ENCODE assay signal across 15 cellular contexts in genomic region chr2:120565929-120566328, GRCh38.
"Had no signal": no experiment of that assay in that cellular context is flagged by ENCODE, and none has a peak within 500 bp of the region (broad histone marks: within the 10 kb centered on the region; RNA-seq: fewer than 3 reads in every experiment).

No MANE protein-coding gene starts in this region.

- H3K27me3 ChIP-seq: breast epithelium, gastroesophageal sphincter, right lobe of liver had no signal

- H3K36me3 Mint-ChIP-seq: activated naive CD8-positive, alpha-beta T cell treated with anti-CD3 and anti-CD28 coated beads for 36 hours; natural killer cell treated with Interleukin-12 subunit alpha and Interleukin-12 subunit beta and Interleukin-15 and Interleukin-18, amount 100 ng/mL, for 72 hours; T-cell had no signal

- H3K4me1 ChIP-seq: breast epithelium had no signal

- H3K36me3 ChIP-seq: breast epithelium, gastroesophageal sphincter, right lobe of liver had no signal

- H3K4me3 Mint-ChIP-seq: activated CD4-positive, alpha-beta T cell treated with anti-CD3 and anti-CD28 coated beads, Interleukin-2, amount 10 ng/mL, durations not matched to agents 7 days and 5 days; activated naive CD8-positive, alpha-beta T cell treated with anti-CD3 and anti-CD28 coated beads for 36 hours; activated T-cell treated with anti-CD3 and anti-CD28 coated beads, Interleukin-2, amount 50 U/mL, for 72 hours; natural killer cell treated with Interleukin-12 subunit alpha and Interleukin-12 subunit beta and Interleukin-15 and Interleukin-18, amount 100 ng/mL, for 72 hours; T-cell had no signal

- H3K9me3 Mint-ChIP-seq: activated CD4-positive, alpha-beta T cell treated with anti-CD3 and anti-CD28 coated beads, Interleukin-2, amount 10 ng/mL, durations not matched to agents 7 days and 5 days; activated naive CD8-positive, alpha-beta T cell treated with anti-CD3 and anti-CD28 coated beads for 36 hours; activated T-cell treated with anti-CD3 and anti-CD28 coated beads, Interleukin-2, amount 50 U/mL, for 72 hours; natural killer cell treated with Interleukin-12 subunit alpha and Interleukin-12 subunit beta and Interleukin-15 and Interleukin-18, amount 100 ng/mL, for 72 hours; T-cell had no signal

- DNase-seq: activated CD4-positive, alpha-beta T cell treated with anti-CD3 and anti-CD28 coated beads, Interleukin-2, amount 10 ng/mL, durations not matched to agents 7 days and 5 days; activated CD8-positive, alpha-beta memory T cell treated with anti-CD3 and anti-CD28 coated beads, Interleukin-2, amount 50 U/mL, for 48 hours; activated naive CD8-positive, alpha-beta T cell treated with anti-CD3 and anti-CD28 coated beads for 36 hours; activated T-cell treated with anti-CD3 and anti-CD28 coated beads, Interleukin-2, amount 50 U/mL, for 72 hours; mesendoderm; SK-N-SH; stimulated activated naive CD4-positive, alpha-beta T cell; T-cell; T-helper 9 cell; trophoblast cell had no signal

- H3K4me1 Mint-ChIP-seq: activated CD4-positive, alpha-beta T cell treated with anti-CD3 and anti-CD28 coated beads, Interleukin-2, amount 10 ng/mL, durations not matched to agents 7 days and 5 days; activated naive CD8-positive, alpha-beta T cell treated with anti-CD3 and anti-CD28 coated beads for 36 hours; T-cell had no signal

- H3K27me3 Mint-ChIP-seq: activated CD4-positive, alpha-beta T cell treated with anti-CD3 and anti-CD28 coated beads, Interleukin-2, amount 10 ng/mL, durations not matched to agents 7 days and 5 days; activated naive CD8-positive, alpha-beta T cell treated with anti-CD3 and anti-CD28 coated beads for 36 hours had no signal

- H3K4me3 ChIP-seq: breast epithelium, gastroesophageal sphincter, right lobe of liver had no signal

- ATAC-seq: activated T-cell treated with anti-CD3 and anti-CD28 coated beads, Interleukin-2, amount 50 U/mL, for 72 hours; natural killer cell treated with Interleukin-12 subunit alpha and Interleukin-12 subunit beta and Interleukin-15 and Interleukin-18, amount 100 ng/mL, for 72 hours; T-cell had no signal

- H3K27ac ChIP-seq: epithelial cell of prostate, right lobe of liver had no signal

- H3K9me3 ChIP-seq: breast epithelium, gastroesophageal sphincter, right lobe of liver, SK-N-SH had no signal

- H3K27ac Mint-ChIP-seq: activated CD4-positive, alpha-beta T cell treated with anti-CD3 and anti-CD28 coated beads, Interleukin-2, amount 10 ng/mL, durations not matched to agents 7 days and 5 days; activated naive CD8-positive, alpha-beta T cell treated with anti-CD3 and anti-CD28 coated beads for 36 hours; activated T-cell treated with anti-CD3 and anti-CD28 coated beads, Interleukin-2, amount 50 U/mL, for 72 hours; natural killer cell treated with Interleukin-12 subunit alpha and Interleukin-12 subunit beta and Interleukin-15 and Interleukin-18, amount 100 ng/mL, for 72 hours; T-cell had no signal
